ENCODE assay signal across 12 cellular contexts in genomic region chr1:10687782-10688408, GRCh38.
DNase-seq lines count a peak whose midpoint lies in the region; ATAC-seq and TF ChIP-seq lines count a peak whose summit lies in the region.
"Had no signal": no experiment of that assay in that cellular context is flagged by ENCODE, and none has a peak within 500 bp of the region (broad histone marks: within the 10 kb centered on the region; RNA-seq: fewer than 3 reads in every experiment).

No MANE protein-coding gene starts in this region.

- H3K9me3 ChIP-seq in mucosa of stomach (ENCODE audit: control insufficient read depth, low read length): no peaks in the 10 kb centered on the region

- peak overlapping the region; percentile 95 for H3K27ac Mint-ChIP-seq in type B pancreatic cell

- H3K9me3 Mint-ChIP-seq in type B pancreatic cell: no peaks in the 10 kb centered on the region
- H3K9me3 Mint-ChIP-seq: naive B cell had no signal

- H3K36me3 Mint-ChIP-seq in type B pancreatic cell: no peaks in the 10 kb centered on the region
- H3K36me3 Mint-ChIP-seq: naive B cell had no signal

- DNase-seq in NCI-H1417 (lab: John Stamatoyannopoulos, UW) (peak in 2 of 3 experiments; percentile 24 to 31), NCI-H1417 treated with DMSO at 0.1 percent for 48 hours (lab: John Stamatoyannopoulos, UW) (no peak), choroid plexus epithelial cell (ENCODE audit: low read depth) (peak; percentile 25), type B pancreatic cell (ENCODE audit: extremely low spot score, unreplicated experiment) (no peak), NCI-H2171 treated with DMSO at 0.1 percent for 48 hours (lab: John Stamatoyannopoulos, UW) (no peak), NCI-H2171 (lab: John Stamatoyannopoulos, UW) (no peak)
- DNase-seq: Karpas-422, naive B cell, NCI-H446, SHP77 treated with DMSO at 0.1 percent for 48 hours had no signal

- peaks cover 99% of the 10 kb centered on the region for H3K4me1 ChIP-seq in mucosa of stomach (ENCODE audit: control insufficient read depth, insufficient read depth, low read length)

- peaks cover 9% of the 10 kb centered on the region for H3K27me3 Mint-ChIP-seq in type B pancreatic cell
- H3K27me3 Mint-ChIP-seq: naive B cell had no signal

- H3K4me3 Mint-ChIP-seq in type B pancreatic cell: peak overlapping the region; percentile 36
- H3K4me3 Mint-ChIP-seq: naive B cell had no signal

- ATAC-seq in GM21447 (IDR thresholded peaks at IDR 0.05; ENCODE audit: unreplicated experiment): no peak

- TF ChIP-seq CTCF in choroid plexus epithelial cell (conservative IDR thresholded peaks at IDR 0.05; ENCODE audit: low read depth, low read length) (no peak), type B pancreatic cell (conservative IDR thresholded peaks at IDR 0.05) (no peak)

- peaks cover 48% of the 10 kb centered on the region for H3K4me1 Mint-ChIP-seq in type B pancreatic cell (ENCODE audit: unreplicated experiment)

- H3K27me3 ChIP-seq in mucosa of stomach (ENCODE audit: control insufficient read depth, insufficient read depth, low read length): no peaks in the 10 kb centered on the region

- peak overlapping the region; percentile 15 for H3K9ac ChIP-seq in mucosa of stomach (ENCODE audit: low read length)

- H3K36me3 ChIP-seq in mucosa of stomach (ENCODE audit: control insufficient read depth, insufficient read depth, low read length): no peaks in the 10 kb centered on the region

- H3K4me3 ChIP-seq in choroid plexus epithelial cell (ENCODE audit: low read depth, low read length) (no peak overlapping the region), mucosa of stomach (ENCODE audit: low read length) (no peak overlapping the region)

Comparison
In these comparisons a context has a peak if more than half of its experiments do, and no peak if none do; other contexts are left out.
1. DNase-seq: peak in NCI-H1417 (2 of 3) and choroid plexus epithelial cell (single experiment); none in NCI-H1417 treated with DMSO at 0.1 percent for 48 hours (single experiment), type B pancreatic cell (single experiment), NCI-H2171 treated with DMSO at 0.1 percent for 48 hours (single experiment) and NCI-H2171 (single experiment).